Comparison of ENCODE assay signal across 5 cellular contexts in genomic region chr6:17615794-17616193, GRCh38.
"Had no signal": no experiment of that assay in that cellular context is flagged by ENCODE, and none has a peak within 500 bp of the region (broad histone marks: within the 10 kb centered on the region; RNA-seq: fewer than 3 reads in every experiment).

No MANE protein-coding gene starts in this region.

- DNase-seq: H9, HCEC 1CT had no signal

- FAIRE-seq: H1, H54 had no signal

- ATAC-seq: GM23338 had no signal

- H3K4me3 ChIP-seq: GM23338 had no signal
